33 cellular contexts compared by ENCODE assay signal in the genomic region with DNA sequence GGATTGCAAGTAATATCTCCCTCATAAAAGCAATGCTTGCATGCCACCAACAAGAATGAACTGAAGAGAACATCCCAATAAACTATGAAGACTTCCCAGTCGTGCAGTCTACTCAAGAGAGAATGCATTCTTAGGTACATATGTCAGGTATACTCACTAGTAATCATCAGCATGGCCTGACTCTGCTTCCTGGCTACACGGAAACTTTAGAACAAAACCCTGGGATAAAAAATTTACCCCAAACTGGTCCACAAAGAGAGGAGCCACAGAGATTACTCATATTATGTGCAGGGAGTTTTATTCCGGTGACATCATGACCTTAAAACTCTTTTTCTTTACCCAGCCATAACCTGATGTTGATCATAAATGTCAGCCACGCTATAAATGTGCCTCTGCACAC. TPM values are rescaled to one million over a fixed set of nuclear protein-coding genes. Genes with fewer than 3 reads are reported as not detected.
DNase-seq lines count a peak whose midpoint lies in the region; TF ChIP-seq lines count a peak whose summit lies in the region.
"Had no signal": no experiment of that assay in that cellular context is flagged by ENCODE, and none has a peak within 500 bp of the region (broad histone marks: within the 10 kb centered on the region; RNA-seq: fewer than 3 reads in every experiment).

No MANE protein-coding gene starts in this region.

- H4K20me1 ChIP-seq in mammary epithelial cell (ENCODE audit: insufficient read depth, low read length) = no peaks in the 10 kb centered on the region
- no peaks in the 10 kb centered on the region for H4K20me1 ChIP-seq in hepatocyte (ENCODE audit: insufficient read depth, poor library complexity, severe bottlenecking)

- peaks cover 5% of the 10 kb centered on the region for H3K9me3 Mint-ChIP-seq in MCF 10A (ENCODE audit: unreplicated experiment)
- H3K9me3 Mint-ChIP-seq: activated B cell treated with CpG ODN at 0.5 μM for 24 hours, H9, type B pancreatic cell had no signal

- POLR2A ChIA-PET in MCF 10A (lab: Yijun Ruan, JAX) (interaction anchor here (0.6 kb wide), 1 partner anchor 111 kb away, joined by 4 read pairs; no protein-coding TSS in a partner anchor), RWPE1 (lab: Yijun Ruan, JAX; ENCODE audit: low non-redundant PET) (no interaction called here)

- H3K9me3 ChIP-seq in mammary epithelial cell (replicated peaks; ENCODE audit: insufficient read depth, low read length) (no peaks in the 10 kb centered on the region), hepatocyte (ENCODE audit: low read depth) (no peaks in the 10 kb centered on the region)
- H3K9me3 ChIP-seq: heart left ventricle, lower lobe of right lung had no signal

- H3K9me2 ChIP-seq in hepatocyte (replicated peaks; ENCODE audit: insufficient read depth) = no peaks in the 10 kb centered on the region

- H2AFZ ChIP-seq in mammary epithelial cell (ENCODE audit: low read depth, low read length) = no peak overlapping the region
- no peak overlapping the region for H2AFZ ChIP-seq in hepatocyte

- intact Hi-C loops in mammary epithelial cell (cut with micrococcal nuclease) = no loop called here
- intact Hi-C loops in MCF 10A (cut with micrococcal nuclease) = no loop called here
- intact Hi-C loops in posterior vena cava (cut with DNase I) = no loop called here

- H3K27ac Mint-ChIP-seq in MCF 10A (ENCODE audit: low read depth, unreplicated experiment) = no peak overlapping the region
- H3K27ac Mint-ChIP-seq: activated B cell treated with CpG ODN at 0.5 μM for 24 hours; activated naive CD8-positive, alpha-beta T cell treated with anti-CD3 and anti-CD28 coated beads for 36 hours; activated T-cell treated with anti-CD3 and anti-CD28 coated beads, Interleukin-2, amount 50 U/mL, for 24 hours; CD4-positive, CD25-positive, alpha-beta regulatory T cell; H9; natural killer cell; stimulated activated naive B cell treated with anti-CD40 and anti-IgM and Interleukin-4, amounts not matched to agents 10 μg/mL and 1 μg/mL and 100 μg/mL, for 72 hours; type B pancreatic cell had no signal

- H3K4me3 ChIP-seq in mammary epithelial cell (replicated peaks in 1 of 3; ENCODE audit: insufficient read depth in 1 of 3, low read depth in 2 of 3, low read length in 3 of 3) = no peak overlapping the region
- H3K4me3 ChIP-seq in hepatocyte = no peak overlapping the region
- H3K4me3 ChIP-seq: heart left ventricle, lower lobe of right lung had no signal

- no peak overlapping the region for H3K4me3 Mint-ChIP-seq in MCF 10A (ENCODE audit: unreplicated experiment)
- H3K4me3 Mint-ChIP-seq: activated B cell treated with CpG ODN at 0.5 μM for 24 hours; activated naive CD8-positive, alpha-beta T cell treated with anti-CD3 and anti-CD28 coated beads for 36 hours; activated T-cell treated with anti-CD3 and anti-CD28 coated beads, Interleukin-2, amount 50 U/mL, for 24 hours; CD4-positive, CD25-positive, alpha-beta regulatory T cell; H9; natural killer cell; stimulated activated naive B cell treated with anti-CD40 and anti-IgM and Interleukin-4, amounts not matched to agents 10 μg/mL and 1 μg/mL and 100 μg/mL, for 72 hours; type B pancreatic cell had no signal

- H3K4me1 ChIP-seq in mammary epithelial cell (ENCODE audit: insufficient read depth, low read length) (peaks cover 18% of the 10 kb centered on the region), hepatocyte (ENCODE audit: insufficient read depth) (peaks cover 8% of the 10 kb centered on the region)
- H3K4me1 ChIP-seq: heart left ventricle, lower lobe of right lung had no signal

- no peaks in the 10 kb centered on the region for H3K27me3 ChIP-seq in mammary epithelial cell (ENCODE audit: insufficient read depth, low read length)
- H3K27me3 ChIP-seq in hepatocyte = no peaks in the 10 kb centered on the region
- H3K27me3 ChIP-seq: heart left ventricle had no signal

- no peak for TF ChIP-seq CTCF in mammary epithelial cell (conservative IDR thresholded peaks at IDR 0.05 in 1 of 2, IDR thresholded peaks at IDR 0.05 in 1 of 2; ENCODE audit: extremely low read depth in 1 of 2, insufficient read depth in 1 of 2, low read depth in 1 of 2, low read length in 2 of 2)
- TF ChIP-seq CTCF in MCF 10A (IDR thresholded peaks at IDR 0.05; ENCODE audit: unreplicated experiment) = no peak
- no peak for TF ChIP-seq CTCF in RWPE1 (conservative IDR thresholded peaks at IDR 0.05; ENCODE audit: low read depth)
- no peak for TF ChIP-seq CTCF in hepatocyte (IDR thresholded peaks at IDR 0.05; ENCODE audit: poor library complexity)

- no peak overlapping the region for H3K9ac ChIP-seq in mammary epithelial cell (ENCODE audit: insufficient read depth, low read length)

- H3K36me3 Mint-ChIP-seq in MCF 10A (ENCODE audit: insufficient read depth, unreplicated experiment) = no peaks in the 10 kb centered on the region
- H3K36me3 Mint-ChIP-seq: activated naive CD8-positive, alpha-beta T cell treated with anti-CD3 and anti-CD28 coated beads for 36 hours; CD4-positive, CD25-positive, alpha-beta regulatory T cell; natural killer cell; stimulated activated naive B cell treated with anti-CD40 and anti-IgM and Interleukin-4, amounts not matched to agents 10 μg/mL and 1 μg/mL and 100 μg/mL, for 72 hours; type B pancreatic cell had no signal

- peaks cover 40% of the 10 kb centered on the region for H3K4me1 Mint-ChIP-seq in MCF 10A (ENCODE audit: insufficient read depth, unreplicated experiment)
- H3K4me1 Mint-ChIP-seq: activated B cell treated with CpG ODN at 0.5 μM for 24 hours; activated naive CD8-positive, alpha-beta T cell treated with anti-CD3 and anti-CD28 coated beads for 36 hours; CD4-positive, CD25-positive, alpha-beta regulatory T cell; natural killer cell; stimulated activated naive B cell treated with anti-CD40 and anti-IgM and Interleukin-4, amounts not matched to agents 10 μg/mL and 1 μg/mL and 100 μg/mL, for 72 hours had no signal

- CTCF ChIA-PET in mammary epithelial cell (lab: Charles Lee; ENCODE audit: low non-redundant PET) (no interaction called here), MCF 10A (lab: Yijun Ruan, JAX) (no interaction called here), RWPE1 (lab: Yijun Ruan, JAX) (no interaction called here)

- BruUV-seq in mammary epithelial cell (replicated peaks; lab: Mats Ljungman, UMichigan) (no TSS peak), MCF 10A (replicated peaks; lab: Mats Ljungman, UMichigan) (no TSS peak)

- H3K79me2 ChIP-seq in mammary epithelial cell (ENCODE audit: insufficient read depth, low read length) (no peaks in the 10 kb centered on the region), hepatocyte (no peaks in the 10 kb centered on the region)

- H3K4me2 ChIP-seq in mammary epithelial cell (ENCODE audit: insufficient read depth, low read depth, low read length) = no peak overlapping the region
- H3K4me2 ChIP-seq in hepatocyte = no peak overlapping the region

- H3K27ac ChIP-seq in mammary epithelial cell (ENCODE audit: insufficient read depth, low read depth, low read length) (no peak overlapping the region), RWPE1 (no peak overlapping the region), hepatocyte (no peak overlapping the region)
- H3K27ac ChIP-seq: heart left ventricle, lower lobe of right lung had no signal

- peak; percentile 82 for DNase-seq in mammary epithelial cell
- no peak for DNase-seq in MCF 10A (ENCODE audit: unreplicated experiment)
- peak; percentile 34 for DNase-seq in RWPE1 (ENCODE audit: low spot score)
- DNase-seq in glomerular visceral epithelial cell (ENCODE audit: extremely low spot score) = peak; percentile 57
- DNase-seq in posterior vena cava (ENCODE audit: low spot score) = no peak
- DNase-seq in GOT3 (lab: John Stamatoyannopoulos, UW) = no peak
- DNase-seq in hepatocyte (ENCODE audit: low spot score) = no peak
- no peak for DNase-seq in NCI-H187 (lab: John Stamatoyannopoulos, UW)
- DNase-seq: 8988T; activated B cell treated with CpG ODN at 0.5 μM for 24 hours; activated CD4-positive, alpha-beta T cell treated with anti-CD3 and anti-CD28 coated beads, Interleukin-2, amount 50 U/mL, for 1 hour; activated effector memory CD4-positive, alpha-beta T cell treated with anti-CD3 and anti-CD28 coated beads, Interleukin-2, amount 50 U/mL, for 16 hours; activated naive CD8-positive, alpha-beta T cell treated with anti-CD3 and anti-CD28 coated beads for 36 hours; activated T-cell treated with anti-CD3 and anti-CD28 coated beads, Interleukin-2, amount 50 U/mL, for 24 hours; CD4-positive, CD25-positive, alpha-beta regulatory T cell; central memory CD4-positive, alpha-beta T cell; cortex of kidney; DND-41; effector memory CD4-positive, alpha-beta T cell; erythroblast; H9; heart left ventricle; lower lobe of right lung; natural killer cell; NCI-H1092; NCI-H187 treated with DMSO at 0.1 percent for 48 hours; NCI-H2171; NCI-H510A; nucleus accumbens; RPMI8226; stimulated activated naive B cell treated with anti-CD40 and anti-IgM and Interleukin-4, amounts not matched to agents 10 μg/mL and 1 μg/mL and 100 μg/mL, for 72 hours had no signal

- dilution Hi-C loops in mammary epithelial cell (cut with HindIII; ENCODE audit: low sequenced_read_pairs) = no loop called here

- in situ Hi-C loops in mammary epithelial cell (cut with MboI; ENCODE audit: low sequenced_read_pairs in 2 of 2) = no loop called here

- WGBS in mammary epithelial cell (ENCODE audit: low coverage, missing lambda C conversion rate) = 89% methylated on average over 4 of the region's 4 CpGs
- 76% methylated on average over 4 of the region's 4 CpGs for WGBS in hepatocyte (ENCODE audit: low lambda C conversion rate, missing lambda C conversion rate)

- H3K27me3 Mint-ChIP-seq in MCF 10A (ENCODE audit: insufficient read depth, unreplicated experiment) = no peaks in the 10 kb centered on the region
- H3K27me3 Mint-ChIP-seq: activated B cell treated with CpG ODN at 0.5 μM for 24 hours; activated naive CD8-positive, alpha-beta T cell treated with anti-CD3 and anti-CD28 coated beads for 36 hours; activated T-cell treated with anti-CD3 and anti-CD28 coated beads, Interleukin-2, amount 50 U/mL, for 24 hours; CD4-positive, CD25-positive, alpha-beta regulatory T cell; stimulated activated naive B cell treated with anti-CD40 and anti-IgM and Interleukin-4, amounts not matched to agents 10 μg/mL and 1 μg/mL and 100 μg/mL, for 72 hours had no signal

- no peaks in the 10 kb centered on the region for H3K36me3 ChIP-seq in mammary epithelial cell (ENCODE audit: insufficient read depth, low read length)
- no peaks in the 10 kb centered on the region for H3K36me3 ChIP-seq in hepatocyte (replicated peaks; ENCODE audit: insufficient read depth, low read depth)
- H3K36me3 ChIP-seq: heart left ventricle, lower lobe of right lung had no signal

RNA-seq across cellular contexts. Expression of gene PAPPA, which starts 57.5 kb away (rescaled TPM):
- total RNA-seq in mammary epithelial cell (under 1 TPM in 1 of 2 donors, not detected in 1; 0.33 TPM), MCF 10A (2022) (6.1 and 7.0 TPM in 2 replicates), posterior vena cava (10 to 100 TPM in 1 of 2 donors, 1 to 10 TPM in 1; 9.9 to 15.3 TPM), hepatocyte (8.9 and 12.3 TPM in 2 replicates)
- polyA plus RNA-seq in mammary epithelial cell (0.06 TPM), hepatocyte (2.8 and 5.4 TPM in 2 replicates)
- polyA minus RNA-seq in mammary epithelial cell = not detected
- total RNA-seq: activated B cell treated with CpG ODN at 0.5 μM for 24 hours; activated naive CD8-positive, alpha-beta T cell treated with anti-CD3 and anti-CD28 coated beads for 36 hours; natural killer cell; T-helper 1 cell treated with Interleukin-12 subunit alpha and Interleukin-12 subunit beta and Interleukin-4 antibody, amounts not matched to agents 30 ng/mL and 1 ng/mL, for 36 hours had no signal

Comparison
In these comparisons a context has a peak if more than half of its experiments do, and no peak if none do; other contexts are left out.
1. DNase-seq: peak in mammary epithelial cell (single experiment), RWPE1 (single experiment) and glomerular visceral epithelial cell (single experiment); none in MCF 10A (single experiment), posterior vena cava (single experiment), GOT3 (single experiment), hepatocyte (single experiment) and NCI-H187 (0 of 2).